36 cellular contexts compared by ENCODE assay signal in genomic region chr13:50615234-50615633, GRCh38.
"Had no signal": no experiment of that assay in that cellular context is flagged by ENCODE, and none has a peak within 500 bp of the region (broad histone marks: within the 10 kb centered on the region; RNA-seq: fewer than 3 reads in every experiment).

No MANE protein-coding gene starts in this region.

- H3K27me3 Mint-ChIP-seq: activated B cell treated with CpG ODN at 0.5 μM for 24 hours; activated CD4-positive, alpha-beta memory T cell treated with anti-CD3 and anti-CD28 coated beads for 36 hours; activated CD8-positive, alpha-beta T cell treated with anti-CD3 and anti-CD28 coated beads for 36 hours; activated T-helper 17 cell treated with anti-CD3 and anti-CD28 coated beads, Interleukin-2, amount 50 U/mL, for 72 hours; central memory CD8-positive, alpha-beta T cell had no signal

- H3K27me3 ChIP-seq: adrenal gland, body of pancreas, brain microvascular endothelial cell, breast epithelium had no signal

- H3K27ac Mint-ChIP-seq: activated B cell treated with CpG ODN at 0.5 μM for 24 hours; activated CD4-positive, alpha-beta memory T cell treated with anti-CD3 and anti-CD28 coated beads for 36 hours; activated CD4-positive, alpha-beta T cell treated with anti-CD3 and anti-CD28 coated beads, Interleukin-2, amount 10 ng/mL, durations not matched to agents 24 days and 14 days; activated CD8-positive, alpha-beta T cell treated with anti-CD3 and anti-CD28 coated beads for 36 hours; activated naive CD4-positive, alpha-beta T cell treated with anti-CD3 and anti-CD28 coated beads for 36 hours; activated naive CD4-positive, alpha-beta T cell treated with anti-CD3 and anti-CD28 coated beads, Interleukin-2, amount 50 U/mL, for 72 hours; activated naive CD8-positive, alpha-beta T cell treated with anti-CD3 and anti-CD28 coated beads for 36 hours; activated T-cell treated with anti-CD3 and anti-CD28 coated beads, Interleukin-2, amount 50 U/mL, for 72 hours; activated T-helper 1 cell treated with anti-CD3 and anti-CD28 coated beads, Interleukin-12 subunit alpha, Interleukin-12 subunit beta, Interleukin-2, Interleukin-4 antibody, amounts not matched to agents 30 ng/mL and 10 ng/mL and 1 ng/mL, durations not matched to agents 14 hours and 24 hours and 36 hours; activated T-helper 17 cell treated with anti-CD3 and anti-CD28 coated beads, Interleukin-2, amount 50 U/mL, for 72 hours; T-helper 1 cell treated with Interleukin-12 subunit alpha and Interleukin-12 subunit beta and Interleukin-4 antibody, amounts not matched to agents 30 μg/mL and 1 μg/mL, for 36 hours; T-helper 2 cell treated with Interferon-gamma antibody and Interleukin-4, amounts not matched to agents 5 μg/mL and 100 μg/mL, for 36 hours had no signal

- H3K36me3 Mint-ChIP-seq: activated CD4-positive, alpha-beta memory T cell treated with anti-CD3 and anti-CD28 coated beads for 36 hours; activated naive CD4-positive, alpha-beta T cell treated with anti-CD3 and anti-CD28 coated beads, Interleukin-2, amount 50 U/mL, for 72 hours; activated naive CD8-positive, alpha-beta T cell treated with anti-CD3 and anti-CD28 coated beads for 36 hours had no signal

- H3K4me3 ChIP-seq: adrenal gland, body of pancreas, breast epithelium had no signal

- H3K9me3 ChIP-seq: adrenal gland, body of pancreas, breast epithelium had no signal

- H3K9me3 Mint-ChIP-seq: activated B cell treated with CpG ODN at 0.5 μM for 24 hours; activated CD4-positive, alpha-beta memory T cell treated with anti-CD3 and anti-CD28 coated beads for 36 hours; activated CD4-positive, alpha-beta T cell treated with anti-CD3 and anti-CD28 coated beads, Interleukin-2, amount 10 ng/mL, durations not matched to agents 24 days and 14 days; activated CD8-positive, alpha-beta T cell treated with anti-CD3 and anti-CD28 coated beads for 36 hours; activated naive CD4-positive, alpha-beta T cell treated with anti-CD3 and anti-CD28 coated beads for 36 hours; activated naive CD4-positive, alpha-beta T cell treated with anti-CD3 and anti-CD28 coated beads, Interleukin-2, amount 50 U/mL, for 72 hours; activated naive CD8-positive, alpha-beta T cell treated with anti-CD3 and anti-CD28 coated beads for 36 hours; activated T-cell treated with anti-CD3 and anti-CD28 coated beads, Interleukin-2, amount 50 U/mL, for 4 hours; activated T-cell treated with anti-CD3 and anti-CD28 coated beads, Interleukin-2, amount 50 U/mL, for 72 hours; activated T-helper 1 cell treated with anti-CD3 and anti-CD28 coated beads, Interleukin-12 subunit alpha, Interleukin-12 subunit beta, Interleukin-2, Interleukin-4 antibody, amounts not matched to agents 30 ng/mL and 10 ng/mL and 1 ng/mL, durations not matched to agents 14 hours and 24 hours and 36 hours; activated T-helper 17 cell treated with anti-CD3 and anti-CD28 coated beads, Interleukin-2, amount 50 U/mL, for 72 hours; central memory CD8-positive, alpha-beta T cell; T-helper 1 cell treated with Interleukin-12 subunit alpha and Interleukin-12 subunit beta and Interleukin-4 antibody, amounts not matched to agents 30 μg/mL and 1 μg/mL, for 36 hours; T-helper 2 cell treated with Interferon-gamma antibody and Interleukin-4, amounts not matched to agents 5 μg/mL and 100 μg/mL, for 36 hours had no signal

- H3K36me3 ChIP-seq: adrenal gland, brain microvascular endothelial cell, breast epithelium had no signal

- H3K27ac ChIP-seq: adrenal gland, body of pancreas, brain microvascular endothelial cell, breast epithelium, VCaP had no signal

- DNase-seq: activated B cell treated with CpG ODN at 0.5 μM for 24 hours; activated CD4-positive, alpha-beta memory T cell treated with anti-CD3 and anti-CD28 coated beads for 36 hours; activated CD4-positive, alpha-beta T cell treated with anti-CD3 and anti-CD28 coated beads for 4 hours; activated CD4-positive, alpha-beta T cell treated with anti-CD3 and anti-CD28 coated beads, Interleukin-2, amount 10 ng/mL, durations not matched to agents 24 days and 14 days; activated CD4-positive, alpha-beta T cell treated with anti-CD3 and anti-CD28 coated beads, Interleukin-2, amount 50 U/mL, for 1 hour; activated CD4-positive, alpha-beta T cell treated with anti-CD3 and anti-CD28 coated beads, Interleukin-2, amount 50 U/mL, for 4 hours; activated CD4-positive, CD25-positive, alpha-beta regulatory T cell treated with anti-CD3 and anti-CD28 coated beads, Interleukin-2, amount 50 U/mL, for 72 hours; activated CD8-positive, alpha-beta memory T cell treated with anti-CD3 and anti-CD28 coated beads, Interleukin-2, amount 50 U/mL, for 4 hours; activated CD8-positive, alpha-beta T cell treated with anti-CD3 and anti-CD28 coated beads for 36 hours; activated effector memory CD4-positive, alpha-beta T cell treated with anti-CD3 and anti-CD28 coated beads, Interleukin-2, amount 50 U/mL, for 16 hours; activated gamma-delta T cell treated with Interleukin-2 at 50 U/mL for 16 hours; activated naive CD4-positive, alpha-beta T cell; activated naive CD4-positive, alpha-beta T cell treated with anti-CD3 and anti-CD28 coated beads for 36 hours; activated naive CD4-positive, alpha-beta T cell treated with anti-CD3 and anti-CD28 coated beads, Interleukin-2, amount 50 U/mL, for 16 hours; activated naive CD8-positive, alpha-beta T cell treated with anti-CD3 and anti-CD28 coated beads for 36 hours; activated T-cell treated with anti-CD3 and anti-CD28 coated beads for 4 hours; activated T-cell treated with anti-CD3 and anti-CD28 coated beads, Interleukin-2, amount 50 U/mL, for 1 hour; activated T-cell treated with anti-CD3 and anti-CD28 coated beads, Interleukin-2, amount 50 U/mL, for 4 hours; activated T-cell treated with anti-CD3 and anti-CD28 coated beads, Interleukin-2, amount 50 U/mL, for 72 hours; adrenal gland; amniotic stem cell; aorta; body of pancreas; brain microvascular endothelial cell; cerebellar nuclear complex; T-helper 1 cell; T-helper 2 cell; T-helper 9 cell had no signal

- H3K4me1 Mint-ChIP-seq: central memory CD8-positive, alpha-beta T cell had no signal

- ATAC-seq: activated CD8-positive, alpha-beta T cell treated with anti-CD3 and anti-CD28 coated beads for 36 hours; activated naive CD4-positive, alpha-beta T cell treated with anti-CD3 and anti-CD28 coated beads, Interleukin-2, amount 50 U/mL, for 72 hours; activated T-cell treated with anti-CD3 and anti-CD28 coated beads, Interleukin-2, amount 50 U/mL, for 4 hours; activated T-cell treated with anti-CD3 and anti-CD28 coated beads, Interleukin-2, amount 50 U/mL, for 72 hours; activated T-helper 17 cell treated with anti-CD3 and anti-CD28 coated beads, Interleukin-2, amount 50 U/mL, for 72 hours; body of pancreas had no signal

- H3K4me1 ChIP-seq: body of pancreas, breast epithelium had no signal

- H3K4me3 Mint-ChIP-seq: activated B cell treated with CpG ODN at 0.5 μM for 24 hours; activated CD4-positive, alpha-beta memory T cell treated with anti-CD3 and anti-CD28 coated beads for 36 hours; activated CD4-positive, alpha-beta T cell treated with anti-CD3 and anti-CD28 coated beads, Interleukin-2, amount 10 ng/mL, durations not matched to agents 24 days and 14 days; activated CD8-positive, alpha-beta T cell treated with anti-CD3 and anti-CD28 coated beads for 36 hours; activated naive CD4-positive, alpha-beta T cell treated with anti-CD3 and anti-CD28 coated beads for 36 hours; activated naive CD8-positive, alpha-beta T cell treated with anti-CD3 and anti-CD28 coated beads for 36 hours; activated T-cell treated with anti-CD3 and anti-CD28 coated beads, Interleukin-2, amount 50 U/mL, for 4 hours; activated T-cell treated with anti-CD3 and anti-CD28 coated beads, Interleukin-2, amount 50 U/mL, for 72 hours; activated T-helper 1 cell treated with anti-CD3 and anti-CD28 coated beads, Interleukin-12 subunit alpha, Interleukin-12 subunit beta, Interleukin-2, Interleukin-4 antibody, amounts not matched to agents 30 ng/mL and 10 ng/mL and 1 ng/mL, durations not matched to agents 14 hours and 24 hours and 36 hours; activated T-helper 17 cell treated with anti-CD3 and anti-CD28 coated beads, Interleukin-2, amount 50 U/mL, for 72 hours; central memory CD8-positive, alpha-beta T cell; T-helper 1 cell treated with Interleukin-12 subunit alpha and Interleukin-12 subunit beta and Interleukin-4 antibody, amounts not matched to agents 30 μg/mL and 1 μg/mL, for 36 hours; T-helper 2 cell treated with Interferon-gamma antibody and Interleukin-4, amounts not matched to agents 5 μg/mL and 100 μg/mL, for 36 hours had no signal
